In genomic region chr2:123162400-123163016, GRCh38 we compare ENCODE assay signal across 8 cellular contexts.
"Had no signal": no experiment of that assay in that cellular context is flagged by ENCODE, and none has a peak within 500 bp of the region (broad histone marks: within the 10 kb centered on the region; RNA-seq: fewer than 3 reads in every experiment).

No MANE protein-coding gene starts in this region.

- DNase-seq: IMR-90, Karpas-422, KBM-7, KG1 had no signal

- H3K4me2 ChIP-seq: KMS-11 had no signal

- H3K27me3 Mint-ChIP-seq: IgD-negative memory B cell had no signal

- H3K27ac Mint-ChIP-seq: IgD-negative memory B cell had no signal

- H3K4me3 Mint-ChIP-seq: IgD-negative memory B cell had no signal

- H3K36me3 Mint-ChIP-seq: IgD-negative memory B cell had no signal

- H3K4me1 Mint-ChIP-seq: IgD-negative memory B cell had no signal

- H3K27ac ChIP-seq: HL-60, KMS-11 had no signal

- FAIRE-seq: HTR-8/SVneo had no signal

- H3K9ac ChIP-seq: KMS-11 had no signal
